ENCODE assay signal across 1 cellular context in the genomic region with DNA sequence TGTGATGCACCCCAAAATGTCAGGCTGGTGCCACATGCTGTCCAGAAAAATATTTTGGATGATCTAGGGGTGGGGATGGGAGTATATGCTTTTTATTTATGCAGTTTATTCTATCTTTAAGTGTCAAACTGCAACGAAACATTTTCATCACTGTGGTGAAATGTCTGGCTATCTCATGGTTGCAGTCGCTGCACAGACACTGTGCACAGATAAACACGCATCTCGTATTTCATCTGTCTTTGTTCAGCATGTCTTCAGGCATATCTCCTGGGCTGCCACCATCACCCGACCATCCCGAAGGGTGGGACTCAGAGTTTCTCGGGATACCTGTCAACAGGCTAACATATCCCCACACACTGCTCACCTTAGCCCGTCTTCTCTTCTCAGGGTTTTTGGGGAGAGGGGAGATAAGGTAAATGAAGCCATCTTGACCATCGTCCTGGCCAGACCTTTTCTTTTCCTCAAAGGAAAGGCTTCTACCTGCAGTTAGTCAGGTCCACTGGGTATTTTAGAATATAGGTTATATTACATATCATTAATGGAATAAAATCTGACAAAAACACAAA.
TF ChIP-seq lines count a peak whose summit lies in the region.

No MANE protein-coding gene starts in this region.

TF ChIP-seq in K562, 482 proteins besides CTCF, POLR2A, EP300 and RAD21 (continued from another document and continues in another):
- TF ChIP-seq, protein P1, sequence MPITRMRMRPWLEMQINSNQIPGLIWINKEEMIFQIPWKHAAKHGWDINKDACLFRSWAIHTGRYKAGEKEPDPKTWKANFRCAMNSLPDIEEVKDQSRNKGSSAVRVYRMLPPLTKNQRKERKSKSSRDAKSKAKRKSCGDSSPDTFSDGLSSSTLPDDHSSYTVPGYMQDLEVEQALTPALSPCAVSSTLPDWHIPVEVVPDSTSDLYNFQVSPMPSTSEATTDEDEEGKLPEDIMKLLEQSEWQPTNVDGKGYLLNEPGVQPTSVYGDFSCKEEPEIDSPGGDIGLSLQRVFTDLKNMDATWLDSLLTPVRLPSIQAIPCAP (CRISPR knock-in tag; IDR thresholded peaks at IDR 0.05; ENCODE audit: borderline replicate concordance), result no peak
- TF ChIP-seq ZNF263 (CRISPR knock-in tag; IDR thresholded peaks at IDR 0.05; ENCODE audit: borderline replicate concordance) (no peak), TGIF2 (CRISPR knock-in tag; IDR thresholded peaks at IDR 0.05) (no peak), KLF16 (IDR thresholded peaks at IDR 0.05) (peak; percentile 95), XRCC3 (IDR thresholded peaks at IDR 0.05) (no peak), ZC3H8 (IDR thresholded peaks at IDR 0.05) (no peak), BACH1 (tag; IDR thresholded peaks at IDR 0.05) (no peak), RFX7 (CRISPR knock-in tag; IDR thresholded peaks at IDR 0.05) (no peak), GATAD2A (IDR thresholded peaks at IDR 0.05) (peak; percentile 84), HMG20A (CRISPR knock-in tag; conservative IDR thresholded peaks at IDR 0.05) (no peak), TCFL5 (CRISPR knock-in tag; conservative IDR thresholded peaks at IDR 0.05) (no peak), HOXB6 (CRISPR knock-in tag; IDR thresholded peaks at IDR 0.05; ENCODE audit: borderline replicate concordance) (no peak), MIER1 (IDR thresholded peaks at IDR 0.05; ENCODE audit: low read depth) (no peak), PHB (CRISPR knock-in tag; IDR thresholded peaks at IDR 0.05) (no peak), ZNF197 (CRISPR knock-in tag; IDR thresholded peaks at IDR 0.05; ENCODE audit: low read depth) (peak; percentile 85), ZSCAN32 (CRISPR knock-in tag; IDR thresholded peaks at IDR 0.05) (no peak), SIX5 (IDR thresholded peaks at IDR 0.05; ENCODE audit: borderline replicate concordance in 1 of 2, insufficient read depth in 1 of 2, low read depth in 1 of 2, low read length in 2 of 2) (no peak), PHF21A (IDR thresholded peaks at IDR 0.05; ENCODE audit: borderline replicate concordance, low read depth) (no peak), HDAC2 (IDR thresholded peaks at IDR 0.05) (peak; percentile 92), HEY1 (CRISPR knock-in tag; IDR thresholded peaks at IDR 0.05; ENCODE audit: borderline replicate concordance) (no peak), CC2D1A (IDR thresholded peaks at IDR 0.05) (peak; percentile 98), ZNF3 (CRISPR knock-in tag; IDR thresholded peaks at IDR 0.05) (no peak), SRSF7 (optimal IDR thresholded peaks at IDR 0.05; ENCODE audit: low read depth, low read length) (no peak), ELF4 (CRISPR knock-in tag; IDR thresholded peaks at IDR 0.05) (0 out of 2 replicates have a peak, but pooled peaks have one; percentile 24), NR2C2 (CRISPR knock-in tag; IDR thresholded peaks at IDR 0.05) (no peak), NR2C2 (tag; IDR thresholded peaks at IDR 0.05) (no peak), ZNF217 (CRISPR knock-in tag; IDR thresholded peaks at IDR 0.05) (no peak), ZNF354B (CRISPR knock-in tag; IDR thresholded peaks at IDR 0.05) (no peak), C11orf30 (IDR thresholded peaks at IDR 0.05; ENCODE audit: low read depth) (no peak), RBM15 (IDR thresholded peaks at IDR 0.05; ENCODE audit: insufficient read depth, low read length) (no peak), EHMT2 (IDR thresholded peaks at IDR 0.05) (no peak), ZNF232 (CRISPR knock-in tag; IDR thresholded peaks at IDR 0.05) (no peak), POLR2AphosphoS2 (IDR thresholded peaks at IDR 0.05; ENCODE audit: low read length) (no peak), NR4A1 (CRISPR knock-in tag; IDR thresholded peaks at IDR 0.05) (no peak), NR4A1 (tag; IDR thresholded peaks at IDR 0.05) (peak; percentile 89), RBM22 (IDR thresholded peaks at IDR 0.05; ENCODE audit: low read depth, low read length, poor library complexity, severe bottlenecking) (no peak), ZNF561 (CRISPR knock-in tag; conservative IDR thresholded peaks at IDR 0.05) (no peak), FOSL1 (tag; conservative IDR thresholded peaks at IDR 0.05) (peak; percentile 72), CHCHD3 (CRISPR knock-in tag; IDR thresholded peaks at IDR 0.05) (no peak), NBN (IDR thresholded peaks at IDR 0.05; ENCODE audit: low read depth) (peak; percentile 64), KDM5B (IDR thresholded peaks at IDR 0.05; ENCODE audit: insufficient replicate concordance, low read depth, low read length) (no peak), HLTF (IDR thresholded peaks at IDR 0.05) (no peak), NCOA1 (IDR thresholded peaks at IDR 0.05; ENCODE audit: low read depth) (peak; percentile 88), NONO (IDR thresholded peaks at IDR 0.05; ENCODE audit: low read depth in 2 of 2, low read length in 1 of 2) (0 out of 4 replicates have a peak, but pooled peaks of 1 of the 2 experiments have one; percentile 51), TBL1XR1 (IDR thresholded peaks at IDR 0.05; ENCODE audit: low read length in 2 of 2) (peak; percentile 83 to 90; a peak in 3 of 4 replicates), BCL6 (CRISPR knock-in tag; IDR thresholded peaks at IDR 0.05) (no peak)
- TF ChIP-seq, protein P2, sequence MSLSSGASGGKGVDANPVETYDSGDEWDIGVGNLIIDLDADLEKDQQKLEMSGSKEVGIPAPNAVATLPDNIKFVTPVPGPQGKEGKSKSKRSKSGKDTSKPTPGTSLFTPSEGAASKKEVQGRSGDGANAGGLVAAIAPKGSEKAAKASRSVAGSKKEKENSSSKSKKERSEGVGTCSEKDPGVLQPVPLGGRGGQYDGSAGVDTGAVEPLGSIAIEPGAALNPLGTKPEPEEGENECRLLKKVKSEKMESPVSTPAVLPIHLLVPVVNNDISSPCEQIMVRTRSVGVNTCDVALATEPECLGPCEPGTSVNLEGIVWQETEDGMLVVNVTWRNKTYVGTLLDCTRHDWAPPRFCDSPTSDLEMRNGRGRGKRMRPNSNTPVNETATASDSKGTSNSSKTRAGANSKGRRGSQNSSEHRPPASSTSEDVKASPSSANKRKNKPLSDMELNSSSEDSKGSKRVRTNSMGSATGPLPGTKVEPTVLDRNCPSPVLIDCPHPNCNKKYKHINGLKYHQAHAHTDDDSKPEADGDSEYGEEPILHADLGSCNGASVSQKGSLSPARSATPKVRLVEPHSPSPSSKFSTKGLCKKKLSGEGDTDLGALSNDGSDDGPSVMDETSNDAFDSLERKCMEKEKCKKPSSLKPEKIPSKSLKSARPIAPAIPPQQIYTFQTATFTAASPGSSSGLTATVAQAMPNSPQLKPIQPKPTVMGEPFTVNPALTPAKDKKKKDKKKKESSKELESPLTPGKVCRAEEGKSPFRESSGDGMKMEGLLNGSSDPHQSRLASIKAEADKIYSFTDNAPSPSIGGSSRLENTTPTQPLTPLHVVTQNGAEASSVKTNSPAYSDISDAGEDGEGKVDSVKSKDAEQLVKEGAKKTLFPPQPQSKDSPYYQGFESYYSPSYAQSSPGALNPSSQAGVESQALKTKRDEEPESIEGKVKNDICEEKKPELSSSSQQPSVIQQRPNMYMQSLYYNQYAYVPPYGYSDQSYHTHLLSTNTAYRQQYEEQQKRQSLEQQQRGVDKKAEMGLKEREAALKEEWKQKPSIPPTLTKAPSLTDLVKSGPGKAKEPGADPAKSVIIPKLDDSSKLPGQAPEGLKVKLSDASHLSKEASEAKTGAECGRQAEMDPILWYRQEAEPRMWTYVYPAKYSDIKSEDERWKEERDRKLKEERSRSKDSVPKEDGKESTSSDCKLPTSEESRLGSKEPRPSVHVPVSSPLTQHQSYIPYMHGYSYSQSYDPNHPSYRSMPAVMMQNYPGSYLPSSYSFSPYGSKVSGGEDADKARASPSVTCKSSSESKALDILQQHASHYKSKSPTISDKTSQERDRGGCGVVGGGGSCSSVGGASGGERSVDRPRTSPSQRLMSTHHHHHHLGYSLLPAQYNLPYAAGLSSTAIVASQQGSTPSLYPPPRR (CRISPR knock-in tag; IDR thresholded peaks at IDR 0.05; ENCODE audit: borderline replicate concordance), result no peak
- TF ChIP-seq, protein P3, sequence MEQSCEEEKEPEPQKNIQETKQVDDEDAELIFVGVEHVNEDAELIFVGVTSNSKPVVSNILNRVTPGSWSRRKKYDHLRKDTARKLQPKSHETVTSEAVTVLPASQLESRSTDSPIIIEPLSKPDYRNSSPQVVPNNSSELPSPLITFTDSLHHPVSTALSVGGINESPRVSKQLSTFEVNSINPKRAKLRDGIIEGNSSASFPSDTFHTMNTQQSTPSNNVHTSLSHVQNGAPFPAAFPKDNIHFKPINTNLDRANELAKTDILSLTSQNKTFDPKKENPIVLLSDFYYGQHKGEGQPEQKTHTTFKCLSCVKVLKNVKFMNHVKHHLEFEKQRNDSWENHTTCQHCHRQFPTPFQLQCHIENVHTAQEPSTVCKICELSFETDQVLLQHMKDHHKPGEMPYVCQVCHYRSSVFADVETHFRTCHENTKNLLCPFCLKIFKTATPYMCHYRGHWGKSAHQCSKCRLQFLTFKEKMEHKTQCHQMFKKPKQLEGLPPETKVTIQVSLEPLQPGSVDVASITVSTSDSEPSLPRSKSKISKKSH (CRISPR knock-in tag; IDR thresholded peaks at IDR 0.05), result no peak
- TF ChIP-seq, protein P4, sequence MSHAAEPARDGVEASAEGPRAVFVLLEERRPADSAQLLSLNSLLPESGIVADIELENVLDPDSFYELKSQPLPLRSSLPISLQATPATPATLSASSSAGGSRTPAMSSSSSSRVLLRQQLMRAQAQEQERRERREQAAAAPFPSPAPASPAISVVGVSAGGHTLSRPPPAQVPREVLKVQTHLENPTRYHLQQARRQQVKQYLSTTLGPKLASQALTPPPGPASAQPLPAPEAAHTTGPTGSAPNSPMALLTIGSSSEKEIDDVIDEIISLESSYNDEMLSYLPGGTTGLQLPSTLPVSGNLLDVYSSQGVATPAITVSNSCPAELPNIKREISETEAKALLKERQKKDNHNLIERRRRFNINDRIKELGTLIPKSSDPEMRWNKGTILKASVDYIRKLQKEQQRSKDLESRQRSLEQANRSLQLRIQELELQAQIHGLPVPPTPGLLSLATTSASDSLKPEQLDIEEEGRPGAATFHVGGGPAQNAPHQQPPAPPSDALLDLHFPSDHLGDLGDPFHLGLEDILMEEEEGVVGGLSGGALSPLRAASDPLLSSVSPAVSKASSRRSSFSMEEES (CRISPR knock-in tag; IDR thresholded peaks at IDR 0.05), result no peak
- TF ChIP-seq, protein P5, sequence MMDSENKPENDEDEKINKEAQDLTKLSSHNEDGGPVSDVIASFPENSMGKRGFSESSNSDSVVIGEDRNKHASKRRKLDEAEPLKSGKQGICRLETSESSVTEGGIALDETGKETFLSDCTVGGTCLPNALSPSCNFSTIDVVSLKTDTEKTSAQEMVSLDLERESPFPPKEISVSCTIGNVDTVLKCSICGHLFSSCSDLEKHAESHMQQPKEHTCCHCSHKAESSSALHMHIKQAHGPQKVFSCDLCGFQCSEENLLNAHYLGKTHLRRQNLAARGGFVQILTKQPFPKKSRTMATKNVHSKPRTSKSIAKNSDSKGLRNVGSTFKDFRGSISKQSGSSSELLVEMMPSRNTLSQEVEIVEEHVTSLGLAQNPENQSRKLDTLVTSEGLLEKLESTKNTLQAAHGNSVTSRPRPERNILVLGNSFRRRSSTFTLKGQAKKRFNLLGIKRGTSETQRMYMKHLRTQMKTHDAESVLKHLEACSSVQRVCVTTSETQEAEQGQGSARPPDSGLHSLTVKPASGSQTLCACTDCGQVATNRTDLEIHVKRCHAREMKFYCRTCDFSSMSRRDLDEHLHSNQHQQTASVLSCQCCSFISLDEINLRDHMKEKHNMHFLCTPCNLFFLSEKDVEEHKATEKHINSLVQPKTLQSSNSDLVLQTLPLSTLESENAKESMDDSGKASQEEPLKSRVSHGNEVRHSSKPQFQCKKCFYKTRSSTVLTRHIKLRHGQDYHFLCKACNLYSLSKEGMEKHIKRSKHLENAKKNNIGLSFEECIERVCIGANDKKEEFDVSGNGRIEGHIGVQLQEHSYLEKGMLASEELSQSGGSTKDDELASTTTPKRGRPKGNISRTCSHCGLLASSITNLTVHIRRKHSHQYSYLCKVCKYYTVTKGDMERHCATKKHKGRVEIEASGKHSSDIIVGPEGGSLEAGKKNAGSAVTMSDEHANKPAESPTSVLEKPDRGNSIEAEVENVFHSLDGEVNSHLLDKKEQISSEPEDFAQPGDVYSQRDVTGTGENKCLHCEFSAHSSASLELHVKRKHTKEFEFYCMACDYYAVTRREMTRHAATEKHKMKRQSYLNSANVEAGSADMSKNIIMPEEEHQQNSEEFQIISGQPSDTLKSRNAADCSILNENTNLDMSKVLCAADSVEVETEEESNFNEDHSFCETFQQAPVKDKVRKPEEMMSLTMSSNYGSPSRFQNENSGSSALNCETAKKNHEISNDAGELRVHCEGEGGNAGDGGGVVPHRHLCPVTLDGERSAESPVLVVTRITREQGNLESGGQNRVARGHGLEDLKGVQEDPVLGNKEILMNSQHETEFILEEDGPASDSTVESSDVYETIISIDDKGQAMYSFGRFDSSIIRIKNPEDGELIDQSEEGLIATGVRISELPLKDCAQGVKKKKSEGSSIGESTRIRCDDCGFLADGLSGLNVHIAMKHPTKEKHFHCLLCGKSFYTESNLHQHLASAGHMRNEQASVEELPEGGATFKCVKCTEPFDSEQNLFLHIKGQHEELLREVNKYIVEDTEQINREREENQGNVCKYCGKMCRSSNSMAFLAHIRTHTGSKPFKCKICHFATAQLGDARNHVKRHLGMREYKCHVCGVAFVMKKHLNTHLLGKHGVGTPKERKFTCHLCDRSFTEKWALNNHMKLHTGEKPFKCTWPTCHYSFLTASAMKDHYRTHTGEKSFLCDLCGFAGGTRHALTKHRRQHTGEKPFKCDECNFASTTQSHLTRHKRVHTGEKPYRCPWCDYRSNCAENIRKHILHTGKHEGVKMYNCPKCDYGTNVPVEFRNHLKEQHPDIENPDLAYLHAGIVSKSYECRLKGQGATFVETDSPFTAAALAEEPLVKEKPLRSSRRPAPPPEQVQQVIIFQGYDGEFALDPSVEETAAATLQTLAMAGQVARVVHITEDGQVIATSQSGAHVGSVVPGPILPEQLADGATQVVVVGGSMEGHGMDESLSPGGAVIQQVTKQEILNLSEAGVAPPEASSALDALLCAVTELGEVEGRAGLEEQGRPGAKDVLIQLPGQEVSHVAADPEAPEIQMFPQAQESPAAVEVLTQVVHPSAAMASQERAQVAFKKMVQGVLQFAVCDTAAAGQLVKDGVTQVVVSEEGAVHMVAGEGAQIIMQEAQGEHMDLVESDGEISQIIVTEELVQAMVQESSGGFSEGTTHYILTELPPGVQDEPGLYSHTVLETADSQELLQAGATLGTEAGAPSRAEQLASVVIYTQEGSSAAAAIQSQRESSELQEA (IDR thresholded peaks at IDR 0.05; ENCODE audit: low read depth), result no peak
- TF ChIP-seq, protein P6, sequence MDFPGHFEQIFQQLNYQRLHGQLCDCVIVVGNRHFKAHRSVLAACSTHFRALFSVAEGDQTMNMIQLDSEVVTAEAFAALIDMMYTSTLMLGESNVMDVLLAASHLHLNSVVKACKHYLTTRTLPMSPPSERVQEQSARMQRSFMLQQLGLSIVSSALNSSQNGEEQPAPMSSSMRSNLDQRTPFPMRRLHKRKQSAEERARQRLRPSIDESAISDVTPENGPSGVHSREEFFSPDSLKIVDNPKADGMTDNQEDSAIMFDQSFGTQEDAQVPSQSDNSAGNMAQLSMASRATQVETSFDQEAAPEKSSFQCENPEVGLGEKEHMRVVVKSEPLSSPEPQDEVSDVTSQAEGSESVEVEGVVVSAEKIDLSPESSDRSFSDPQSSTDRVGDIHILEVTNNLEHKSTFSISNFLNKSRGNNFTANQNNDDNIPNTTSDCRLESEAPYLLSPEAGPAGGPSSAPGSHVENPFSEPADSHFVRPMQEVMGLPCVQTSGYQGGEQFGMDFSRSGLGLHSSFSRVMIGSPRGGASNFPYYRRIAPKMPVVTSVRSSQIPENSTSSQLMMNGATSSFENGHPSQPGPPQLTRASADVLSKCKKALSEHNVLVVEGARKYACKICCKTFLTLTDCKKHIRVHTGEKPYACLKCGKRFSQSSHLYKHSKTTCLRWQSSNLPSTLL (IDR thresholded peaks at IDR 0.05), result no peak
